19 cellular contexts compared by ENCODE assay signal in genomic region chr1:203158967-203159665, GRCh38. TPM values are rescaled to one million over a fixed set of nuclear protein-coding genes. Genes with fewer than 3 reads are reported as not detected.
"Had no signal": no experiment of that assay in that cellular context is flagged by ENCODE, and none has a peak within 500 bp of the region (broad histone marks: within the 10 kb centered on the region; RNA-seq: fewer than 3 reads in every experiment).

No MANE protein-coding gene starts in this region.

- H3K4me2 ChIP-seq: smooth muscle cell had no signal

- H3K27ac Mint-ChIP-seq: activated naive CD8-positive, alpha-beta T cell; naive thymus-derived CD4-positive, alpha-beta T cell; stimulated activated naive B cell treated with anti-CD40 and anti-IgM and Interleukin-4, amounts not matched to agents 10 μg/mL and 1 μg/mL and 100 μg/mL, for 72 hours; T-helper 2 cell treated with Interferon-gamma antibody and Interleukin-4, amounts not matched to agents 5 μg/mL and 100 μg/mL, for 36 hours had no signal

- ATAC-seq: activated CD4-positive, CD25-positive, alpha-beta regulatory T cell treated with anti-CD3 and anti-CD28 coated beads, Interleukin-2, amount 50 U/mL, for 24 hours; activated T-cell treated with anti-CD3 and anti-CD28 coated beads, Interleukin-2, amount 50 U/mL, for 4 hours; foreskin keratinocyte; left colon; naive thymus-derived CD4-positive, alpha-beta T cell; right cardiac atrium; stimulated activated naive B cell treated with anti-CD40 and anti-IgM and Interleukin-4, amounts not matched to agents 10 μg/mL and 1 μg/mL and 100 μg/mL, for 72 hours had no signal

- H3K36me3 Mint-ChIP-seq: activated naive CD8-positive, alpha-beta T cell had no signal

- H3K4me3 ChIP-seq: breast epithelium, smooth muscle cell had no signal

- H3K9me3 Mint-ChIP-seq: T-helper 2 cell treated with Interferon-gamma antibody and Interleukin-4, amounts not matched to agents 5 μg/mL and 100 μg/mL, for 36 hours had no signal

- H3K4me3 Mint-ChIP-seq: activated naive CD8-positive, alpha-beta T cell; activated T-cell treated with anti-CD3 and anti-CD28 coated beads, Interleukin-2, amount 50 U/mL, for 4 hours; naive thymus-derived CD4-positive, alpha-beta T cell; stimulated activated naive B cell treated with anti-CD40 and anti-IgM and Interleukin-4, amounts not matched to agents 10 μg/mL and 1 μg/mL and 100 μg/mL, for 72 hours; T-helper 2 cell treated with Interferon-gamma antibody and Interleukin-4, amounts not matched to agents 5 μg/mL and 100 μg/mL, for 36 hours had no signal

- DNase-seq: activated CD4-positive, alpha-beta T cell treated with anti-CD3 and anti-CD28 coated beads, Interleukin-2, amount 50 U/mL, for 48 hours; activated gamma-delta T cell; activated T-cell treated with anti-CD3 and anti-CD28 coated beads, Interleukin-2, amount 50 U/mL, for 4 hours; foreskin keratinocyte; left colon; mammary epithelial cell; naive thymus-derived CD4-positive, alpha-beta T cell; right cardiac atrium; stimulated activated naive B cell treated with anti-CD40 and anti-IgM and Interleukin-4, amounts not matched to agents 10 μg/mL and 1 μg/mL and 100 μg/mL, for 72 hours; trophoblast cell had no signal

- H3K27ac ChIP-seq: breast epithelium, foreskin keratinocyte had no signal

- H3K27me3 ChIP-seq: breast epithelium had no signal

- H3K36me3 ChIP-seq: breast epithelium had no signal

- H3K4me1 Mint-ChIP-seq: stimulated activated naive B cell treated with anti-CD40 and anti-IgM and Interleukin-4, amounts not matched to agents 10 μg/mL and 1 μg/mL and 100 μg/mL, for 72 hours had no signal

- H3K9me3 ChIP-seq: breast epithelium had no signal

- H3K4me1 ChIP-seq: breast epithelium had no signal

RNA-seq across cellular contexts. Expression of gene MYBPH, which starts 16.5 kb away (rescaled TPM):
- total RNA-seq: activated T-cell treated with anti-CD3 and anti-CD28 coated beads, Interleukin-2, amount 50 U/mL, for 4 hours; chondrocyte; foreskin keratinocyte; left colon; mammary epithelial cell; mononuclear cell; naive thymus-derived CD4-positive, alpha-beta T cell; posterior vena cava; right cardiac atrium; subcutaneous adipose tissue had no signal

RNA-seq across cellular contexts. Expression of gene CHI3L1, which starts 27.4 kb away (rescaled TPM):
- total RNA-seq: activated T-cell treated with anti-CD3 and anti-CD28 coated beads, Interleukin-2, amount 50 U/mL, for 4 hours; chondrocyte; foreskin keratinocyte had no signal

RNA-seq across cellular contexts. Expression of gene ADORA1, which starts 31.6 kb away (rescaled TPM):
- total RNA-seq: mononuclear cell had no signal
